23 cellular contexts compared by ENCODE assay signal in the genomic region with DNA sequence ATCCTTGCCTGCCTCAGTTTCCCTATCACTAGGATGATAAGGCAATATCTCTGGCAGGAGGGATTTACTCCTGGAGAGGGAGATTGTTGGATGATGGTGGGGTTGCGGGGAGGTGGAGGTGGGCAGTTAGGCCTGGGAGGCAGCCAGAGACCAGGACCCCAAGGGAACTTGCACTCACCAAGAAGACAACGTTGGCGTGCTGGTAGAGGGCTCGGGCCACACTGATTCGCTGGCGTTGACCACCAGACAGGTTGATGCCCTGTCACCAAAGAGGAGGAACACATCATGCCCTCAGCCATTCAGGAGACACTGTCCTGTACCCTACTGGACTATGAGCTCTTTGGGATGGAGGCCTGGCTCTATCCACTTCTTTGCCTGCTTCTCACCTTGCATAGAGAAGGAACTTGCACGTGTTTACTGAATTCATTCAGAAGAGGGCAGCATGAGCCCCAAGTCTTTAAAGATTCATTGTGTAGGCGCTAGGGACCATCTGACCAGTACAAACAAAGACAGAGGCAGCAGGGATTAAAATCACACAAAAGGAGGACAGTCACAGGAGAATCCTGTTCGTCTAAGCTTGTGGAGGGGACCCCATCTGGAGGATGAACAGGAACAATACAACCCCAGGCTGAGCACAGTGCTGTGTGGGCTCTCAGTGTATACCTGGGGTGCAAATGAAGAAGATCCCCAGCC. TPM values are rescaled to one million over a fixed set of nuclear protein-coding genes. Genes with fewer than 3 reads are reported as not detected.
DNase-seq lines count a peak whose midpoint lies in the region; FAIRE-seq and TF ChIP-seq lines count a peak whose summit lies in the region.
"Had no signal": no experiment of that assay in that cellular context is flagged by ENCODE, and none has a peak within 500 bp of the region (broad histone marks: within the 10 kb centered on the region; RNA-seq: fewer than 3 reads in every experiment).

No MANE protein-coding gene starts in this region.

- H2BK5ac ChIP-seq in H1 (ENCODE audit: low read depth, low read length): no peak overlapping the region

- DNase-seq in NCI-H2029 treated with DMSO at 0.1 percent for 48 hours (lab: John Stamatoyannopoulos, UW) (peak; percentile 27), NCI-H2029 (lab: John Stamatoyannopoulos, UW) (no peak), NCI-H345 treated with DMSO at 0.1 percent for 48 hours (lab: John Stamatoyannopoulos, UW; ENCODE audit: unreplicated experiment) (peak; percentile 18), H1 (ENCODE audit: low read depth in 1 of 2, low spot score in 2 of 2) (no peak), spleen (peak; percentile 44), T-helper 9 cell (no peak), NCI-H2171 (lab: John Stamatoyannopoulos, UW) (no peak)
- DNase-seq in activated CD4-positive, CD25-positive, alpha-beta regulatory T cell (lab: John Stamatoyannopoulos, UW): no peak
- DNase-seq: activated CD8-positive, alpha-beta memory T cell treated with anti-CD3 and anti-CD28 coated beads, Interleukin-2, amount 50 U/mL, for 4 hours; activated naive CD4-positive, alpha-beta T cell treated with Interleukin-2 at 50 U/mL for 16 hours; foreskin keratinocyte; KBM-7; NCI-H1436 treated with DMSO at 0.1 percent for 48 hours; stimulated activated CD4-positive, alpha-beta T cell treated with anti-CD3 and anti-CD28 coated beads, Interleukin-12 subunit alpha, Interleukin-12 subunit beta, amount 100 ng/mL, for 4 hours; T-helper 17 cell had no signal

- H4K20me1 ChIP-seq in H1 (replicated peaks in 1 of 2; ENCODE audit: control insufficient read depth in 1 of 2, insufficient read depth in 2 of 2, low read length in 2 of 2): no peaks in the 10 kb centered on the region

- no peak overlapping the region for H3K23ac ChIP-seq in H1 (ENCODE audit: insufficient read length)

- H4K91ac ChIP-seq in H1 (replicated peaks; ENCODE audit: insufficient read length, low read length): no peak overlapping the region

- POLR2A ChIA-PET in H1 (lab: Charles Lee; ENCODE audit: partially characterized antibody): no interaction called here

- H3K4me2 ChIP-seq in H1 (ENCODE audit: insufficient read depth in 1 of 2, low read depth in 2 of 2, low read length in 2 of 2): no peak overlapping the region; a peak in 1 of 4 replicates

- H3K36me3 ChIP-seq in H1 (ENCODE audit: control insufficient read depth in 2 of 4, insufficient read depth in 4 of 4, low read length in 3 of 4): no peaks in the 10 kb centered on the region
- no peaks in the 10 kb centered on the region for H3K36me3 ChIP-seq in spleen

- TF ChIP-seq CTCF in H1 (IDR thresholded peaks at IDR 0.05; ENCODE audit: control extremely low read depth in 1 of 3, insufficient read depth in 1 of 3, low read depth in 1 of 3, low read length in 3 of 3) (no peak; a peak in 1 of 4 replicates), spleen (IDR thresholded peaks at IDR 0.05 in 8 of 11, conservative IDR thresholded peaks at IDR 0.05 in 3 of 11) (no peak)

- H3K23me2 ChIP-seq in H1 (ENCODE audit: low read depth, low read length): no peaks in the 10 kb centered on the region

- no peak for FAIRE-seq in H1 (lab: Jason Lieb, UNC)
- FAIRE-seq: A204.1, astrocyte, colon, endothelial cell of umbilical vein had no signal

- H3K9me3 ChIP-seq in H1 (ENCODE audit: insufficient read depth in 2 of 2, low read depth in 1 of 2, low read length in 1 of 2) (no peaks in the 10 kb centered on the region), spleen (no peaks in the 10 kb centered on the region)
- H3K9me3 ChIP-seq: psoas muscle had no signal

- no peaks in the 10 kb centered on the region for H3K79me1 ChIP-seq in H1 (ENCODE audit: low read depth, low read length)

- 0 out of 2 replicates have a peak overlapping the region, but pooled peaks have one; percentile 9 for H3K18ac ChIP-seq in H1 (ENCODE audit: extremely low read depth, low read length)

- no peak overlapping the region for H3K14ac ChIP-seq in H1 (ENCODE audit: insufficient read length)

- H3K56ac ChIP-seq in H1 (replicated peaks; ENCODE audit: insufficient read length, low read depth, low read length): no peak overlapping the region

- intact Hi-C loops in spleen (cut with DNase I; ENCODE audit: low total_unique reads): no loop called here

- 80% methylated on average over 9 of the region's 9 CpGs; no CpG with 5 or more reads in 1 of the 2 experiments for WGBS in H1 (ENCODE audit: extremely low coverage in 1 of 2, insufficient coverage in 1 of 2, insufficient read length in 1 of 2, insufficient replicate concordance in 2 of 2, low coverage in 1 of 2, low lambda C conversion rate in 2 of 2, missing lambda C conversion rate in 1 of 2), 2 experiments
- WGBS in spleen, 5 donors: 56 to 83% (median 80%) methylated on average over 4 to 9 of the region's 9 CpGs

- no peaks in the 10 kb centered on the region for H3K79me2 ChIP-seq in H1 (ENCODE audit: control insufficient read depth in 1 of 2, insufficient read depth in 2 of 2, low read length in 2 of 2)

- H3K27me3 ChIP-seq in H1 (replicated peaks in 1 of 4; ENCODE audit: control insufficient read depth in 3 of 4, extremely low read depth in 1 of 4, insufficient read depth in 3 of 4, low read length in 3 of 4) (no peaks in the 10 kb centered on the region; a peak in 3 of 7 replicates), spleen (replicated peaks in 1 of 7) (peaks cover 0 to 29% (median 0%) of the 10 kb centered on the region in 7 donors)

- peak; percentile 29 to 40 for TF ChIP-seq RAD21 in H1 (IDR thresholded peaks at IDR 0.05 in 1 of 2, conservative IDR thresholded peaks at IDR 0.05 in 1 of 2; ENCODE audit: low read depth in 2 of 2, low read length in 2 of 2)

- H3K27ac ChIP-seq in H1 (ENCODE audit: low read depth, low read length) (no peak overlapping the region), spleen (no peak overlapping the region)
- H3K27ac ChIP-seq: foreskin keratinocyte, HL-60, psoas muscle had no signal

- no peak overlapping the region for H2BK120ac ChIP-seq in H1 (replicated peaks; ENCODE audit: low read depth, low read length)

- H4K5ac ChIP-seq in H1 (ENCODE audit: insufficient read length, low read depth, low read length): no peak overlapping the region

- H2AK5ac ChIP-seq in H1 (ENCODE audit: low read depth, low read length): no peak overlapping the region

- no peak overlapping the region for H3K4me3 ChIP-seq in H1 (ENCODE audit: extremely low read depth in 1 of 4, insufficient read depth in 2 of 4, low read depth in 3 of 4, low read length in 4 of 4)
- no peak overlapping the region for H3K4me3 ChIP-seq in spleen
- H3K4me3 ChIP-seq: psoas muscle had no signal

- no peak overlapping the region for H2BK15ac ChIP-seq in H1 (ENCODE audit: low read length)

- no peak overlapping the region for H3K9ac ChIP-seq in H1 (replicated peaks in 1 of 4; ENCODE audit: extremely low read depth in 1 of 4, low read depth in 3 of 4, low read length in 3 of 4)

- TF ChIP-seq EP300 in H1 (IDR thresholded peaks at IDR 0.05; ENCODE audit: borderline replicate concordance in 1 of 2, low read depth in 2 of 2, low read length in 2 of 2): no peak

- H3K4ac ChIP-seq in H1 (replicated peaks; ENCODE audit: insufficient read length, low read depth, low read length): no peak overlapping the region

- H3K4me1 ChIP-seq in H1 (replicated peaks in 1 of 4; ENCODE audit: control insufficient read depth in 3 of 4, insufficient read depth in 4 of 4, low read length in 3 of 4): peaks cover 0 to 4% (median 3%) of the 10 kb centered on the region in 4 experiments; a peak in 3 of 7 replicates
- peaks cover 0 to 8% (median 0%) of the 10 kb centered on the region in 6 donors for H3K4me1 ChIP-seq in spleen
- H3K4me1 ChIP-seq: foreskin keratinocyte had no signal

- H2BK20ac ChIP-seq in H1 (ENCODE audit: low read length): no peak overlapping the region

- CTCF ChIA-PET in H1 (lab: Charles Lee; ENCODE audit: partially characterized antibody): interaction anchor here (0.6 to 38.8 kb wide), 16 partner anchors 9 to 175 kb away, joined by 3 to 1414 read pairs (median 4); a partner anchor contains a TSS

- TF ChIP-seq POLR2A in H1 (IDR thresholded peaks at IDR 0.05; ENCODE audit: control extremely low read depth in 1 of 2, low read depth in 2 of 2, low read length in 2 of 2): no peak
- TF ChIP-seq POLR2A in spleen (IDR thresholded peaks at IDR 0.05): no peak

- no peak overlapping the region for H2BK12ac ChIP-seq in H1 (ENCODE audit: low read depth, low read length)

- no peak overlapping the region for H4K8ac ChIP-seq in H1 (ENCODE audit: extremely low read depth, insufficient read depth, low read length)

- H2AFZ ChIP-seq in H1 (ENCODE audit: low read length): no peak overlapping the region

TF ChIP-seq in H1, 55 proteins besides CTCF, POLR2A, EP300 and RAD21:
- TF ChIP-seq, protein P1, sequence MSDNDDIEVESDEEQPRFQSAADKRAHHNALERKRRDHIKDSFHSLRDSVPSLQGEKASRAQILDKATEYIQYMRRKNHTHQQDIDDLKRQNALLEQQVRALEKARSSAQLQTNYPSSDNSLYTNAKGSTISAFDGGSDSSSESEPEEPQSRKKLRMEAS (IDR thresholded peaks at IDR 0.05): 0 out of 2 replicates have a peak, but pooled peaks have one; percentile 56
- TF ChIP-seq CREB1 (IDR thresholded peaks at IDR 0.05) (no peak), TBP (IDR thresholded peaks at IDR 0.05; ENCODE audit: low read depth, low read length) (no peak)

RNA-seq across cellular contexts. Expression of a gene that starts 24.2 kb away (rescaled TPM):
- 6.3 and 8.3 TPM in 2 replicates for total RNA-seq in H1 (2021; fragmentation: NEBNext Ultra II Directional; extraction: Animal tissue kit (Norgen Biotek cat#: 25700))
- polyA plus RNA-seq in H1 (2011; rRNA removed): 3.8 and 6.5 TPM in 2 replicates
- 6.6 TPM for polyA plus RNA-seq in H1 (2011; cell fraction: cytosol; rRNA removed)
- polyA plus RNA-seq in H1 (2011; cell fraction: nucleus; rRNA removed): 6.2 TPM
- polyA plus RNA-seq in H1 (2012, experiment 1 of 2): 5.3 to 11.5 TPM (median 8.7 TPM) in 4 replicates
- 4.7 TPM for polyA plus RNA-seq in H1 (2012, experiment 2 of 2)
- polyA plus RNA-seq in H1 (2013, experiment 1 of 2): 2.4 TPM
- polyA plus RNA-seq in H1 (2013, experiment 2 of 2): 2.6 TPM
- 8.1 and 10.1 TPM in 2 replicates for polyA minus RNA-seq in H1 (2011; rRNA and poly(A)+ RNA removed)
- polyA minus RNA-seq in H1 (2011; cell fraction: cytosol; rRNA and poly(A)+ RNA removed): 12.1 TPM
- 5.4 TPM for polyA minus RNA-seq in H1 (2011; cell fraction: nucleus; rRNA and poly(A)+ RNA removed)
- total RNA-seq in spleen: 1 to 10 TPM in 6 of 7 donors, not detected in 1; 1.2 to 3.8 (median 1.9) TPM
- polyA plus RNA-seq in spleen: under 1 TPM; 0.13 to 0.79 (median 0.51) TPM
- total RNA-seq: Daoy, endothelial cell of umbilical vein had no signal
- polyA plus RNA-seq: CD14-positive monocyte, foreskin keratinocyte had no signal

Comparison
In these comparisons a context has a peak if more than half of its experiments do, and no peak if none do; other contexts are left out.
1. DNase-seq: peak in NCI-H2029 treated with DMSO at 0.1 percent for 48 hours (single experiment), NCI-H345 treated with DMSO at 0.1 percent for 48 hours (single experiment) and spleen (single experiment); none in NCI-H2029 (single experiment), H1 (0 of 2), T-helper 9 cell (single experiment), NCI-H2171 (single experiment) and activated CD4-positive, CD25-positive, alpha-beta regulatory T cell (0 of 4).